17 cellular contexts compared by ENCODE assay signal in genomic region chr12:90908465-90908864, GRCh38. TPM values are rescaled to one million over a fixed set of nuclear protein-coding genes. Genes with fewer than 3 reads are reported as not detected.
DNase-seq lines count a peak whose midpoint lies in the region; ATAC-seq and TF ChIP-seq lines count a peak whose summit lies in the region.
"Had no signal": no experiment of that assay in that cellular context is flagged by ENCODE, and none has a peak within 500 bp of the region (broad histone marks: within the 10 kb centered on the region; RNA-seq: fewer than 3 reads in every experiment).

No MANE protein-coding gene starts in this region.

- CTCF ChIA-PET in PC-3 (lab: Charles Lee) (interaction anchor here (0.7 kb wide), 1 partner anchor 1239 kb away, joined by 3 read pairs; no protein-coding TSS in a partner anchor), T-cell (lab: Charles Lee) (interaction anchor here in 1 of 2 donors (1.0 kb wide), 1 partner anchor 36 kb away, joined by 3 read pairs; no protein-coding TSS in a partner anchor)
- CTCF ChIA-PET in activated CD8-positive, alpha-beta T cell treated with anti-CD3 and anti-CD28 coated beads for 36 hours (lab: Charles Lee) = no interaction called here

- H3K36me3 ChIP-seq in PC-3 (ENCODE audit: low read depth, low read length) = no peaks in the 10 kb centered on the region
- no peaks in the 10 kb centered on the region for H3K36me3 ChIP-seq in osteoblast (ENCODE audit: insufficient read depth, low read length)
- H3K36me3 ChIP-seq: colonic mucosa, esophagus squamous epithelium had no signal

- intact Hi-C loops in PC-3 (cut with micrococcal nuclease) (loop anchor here (5.0 kb wide), 2 partner anchors 34 to 56 kb away; no protein-coding TSS in a partner anchor), lower leg skin (cut with DNase I; ENCODE audit: low total_unique reads) (no loop called here)
- intact Hi-C loops in activated CD8-positive, alpha-beta T cell treated with anti-CD3 and anti-CD28 coated beads for 36 hours (cut with micrococcal nuclease) = no loop called here

- 0 out of 2 replicates have a peak, but pooled peaks cover 10% of the 10 kb centered on the region for H3K4me1 ChIP-seq in PC-3 (ENCODE audit: insufficient read depth, low read length)
- peaks cover 31% of the 10 kb centered on the region for H3K4me1 ChIP-seq in osteoblast (ENCODE audit: insufficient read depth, low read length)
- H3K4me1 ChIP-seq: colonic mucosa had no signal

- no peak overlapping the region for H3K4me3 Mint-ChIP-seq in activated CD8-positive, alpha-beta T cell treated with anti-CD3 and anti-CD28 coated beads for 36 hours
- H3K4me3 Mint-ChIP-seq in T-cell = no peak overlapping the region
- H3K4me3 Mint-ChIP-seq: activated CD8-positive, alpha-beta T cell treated with anti-CD3 and anti-CD28 coated beads, Interleukin-2, amount 10 ng/mL, durations not matched to agents 7 days and 5 days; natural killer cell had no signal

- H3K4me2 ChIP-seq in PC-3 (ENCODE audit: low read length) = no peak overlapping the region
- H3K4me2 ChIP-seq in osteoblast (ENCODE audit: insufficient read depth, low read length) = peak overlapping the region; percentile 47

- H3K9me3 ChIP-seq in PC-3 (ENCODE audit: low read length) = no peaks in the 10 kb centered on the region
- no peaks in the 10 kb centered on the region for H3K9me3 ChIP-seq in osteoblast (ENCODE audit: low read depth, low read length)
- H3K9me3 ChIP-seq: colonic mucosa, esophagus squamous epithelium had no signal

- DNase-seq in GM04504 (ENCODE audit: low read depth) (peak; percentile 61), PC-3 (peak; percentile 20), fibroblast of gingiva (ENCODE audit: low read depth) (peak; percentile 19), osteoblast (ENCODE audit: insufficient read length, low spot score, missing footprints) (peak; percentile 47), lower leg skin (ENCODE audit: low spot score in 2 of 2) (no peak), T-cell (no peak)
- no peak for DNase-seq in central memory CD4-positive, alpha-beta T cell
- DNase-seq in activated CD8-positive, alpha-beta T cell treated with anti-CD3 and anti-CD28 coated beads for 36 hours = no peak
- DNase-seq: activated CD8-positive, alpha-beta T cell treated with anti-CD3 and anti-CD28 coated beads, Interleukin-2, amount 10 ng/mL, durations not matched to agents 7 days and 5 days; activated naive CD4-positive, alpha-beta T cell; esophagus squamous epithelium; natural killer cell had no signal

- ATAC-seq in PC-3 (no peak), T-cell (replicated peaks in 1 of 4) (no peak)
- no peak for ATAC-seq in activated CD8-positive, alpha-beta T cell treated with anti-CD3 and anti-CD28 coated beads for 36 hours
- ATAC-seq: activated CD8-positive, alpha-beta T cell treated with anti-CD3 and anti-CD28 coated beads, Interleukin-2, amount 10 ng/mL, durations not matched to agents 7 days and 5 days; natural killer cell had no signal

- no peak overlapping the region for H2AFZ ChIP-seq in PC-3 (ENCODE audit: low read length)
- no peak overlapping the region for H2AFZ ChIP-seq in osteoblast (ENCODE audit: low read length)

- no peak overlapping the region for H3K4me3 ChIP-seq in PC-3 (ENCODE audit: low read length)
- no peak overlapping the region for H3K4me3 ChIP-seq in osteoblast (ENCODE audit: insufficient read depth, low read length)
- no peak overlapping the region for H3K4me3 ChIP-seq in lower leg skin (ENCODE audit: low read depth, poor library complexity, severe bottlenecking)
- H3K4me3 ChIP-seq: colonic mucosa, esophagus squamous epithelium had no signal

- no peaks in the 10 kb centered on the region for H3K9me2 ChIP-seq in PC-3 (replicated peaks; ENCODE audit: low read length)

- no peaks in the 10 kb centered on the region for H4K20me1 ChIP-seq in PC-3 (ENCODE audit: low read length)
- H4K20me1 ChIP-seq in osteoblast (ENCODE audit: insufficient read depth, low read length) = no peaks in the 10 kb centered on the region

- H3K4me1 Mint-ChIP-seq in activated CD8-positive, alpha-beta T cell treated with anti-CD3 and anti-CD28 coated beads for 36 hours (ENCODE audit: low read depth) = no peaks in the 10 kb centered on the region
- no peaks in the 10 kb centered on the region for H3K4me1 Mint-ChIP-seq in T-cell
- H3K4me1 Mint-ChIP-seq: natural killer cell had no signal

- POLR2A ChIA-PET in PC-3 (lab: Charles Lee; ENCODE audit: unreplicated experiment) (interaction anchor here (0.7 kb wide), 1 partner anchor 158 kb away, joined by 3 read pairs; no protein-coding TSS in a partner anchor), T-cell (lab: Charles Lee) (no interaction called here)
- POLR2A ChIA-PET in activated CD8-positive, alpha-beta T cell treated with anti-CD3 and anti-CD28 coated beads for 36 hours (lab: Charles Lee) = no interaction called here

- H3K27me3 Mint-ChIP-seq in activated CD8-positive, alpha-beta T cell treated with anti-CD3 and anti-CD28 coated beads for 36 hours = no peaks in the 10 kb centered on the region
- peaks cover 1 to 3% of the 10 kb centered on the region in 2 donors for H3K27me3 Mint-ChIP-seq in T-cell

- no peak for TF ChIP-seq POLR2A in lower leg skin (IDR thresholded peaks at IDR 0.05)

- no peaks in the 10 kb centered on the region for H3K36me3 Mint-ChIP-seq in activated CD8-positive, alpha-beta T cell treated with anti-CD3 and anti-CD28 coated beads for 36 hours (ENCODE audit: low read depth)
- H3K36me3 Mint-ChIP-seq in T-cell = no peaks in the 10 kb centered on the region
- H3K36me3 Mint-ChIP-seq: natural killer cell had no signal

- no peak for TF ChIP-seq CTCF in PC-3 (conservative IDR thresholded peaks at IDR 0.05; ENCODE audit: low read depth, low read length)
- no peak for TF ChIP-seq CTCF in osteoblast (IDR thresholded peaks at IDR 0.05; ENCODE audit: extremely low read depth, low read depth, low read length)
- no peak for TF ChIP-seq CTCF in lower leg skin (IDR thresholded peaks at IDR 0.05)
- no peak for TF ChIP-seq CTCF in activated CD8-positive, alpha-beta T cell treated with anti-CD3 and anti-CD28 coated beads for 36 hours (IDR thresholded peaks at IDR 0.05)

- H3K27ac ChIP-seq in PC-3 (ENCODE audit: low read length) (no peak overlapping the region), osteoblast (ENCODE audit: low read depth, low read length) (peak overlapping the region; percentile 68)
- H3K27ac ChIP-seq: colonic mucosa, esophagus squamous epithelium had no signal

- H3K27ac Mint-ChIP-seq in activated CD8-positive, alpha-beta T cell treated with anti-CD3 and anti-CD28 coated beads for 36 hours = no peak overlapping the region
- H3K27ac Mint-ChIP-seq in T-cell = no peak overlapping the region
- H3K27ac Mint-ChIP-seq: activated CD8-positive, alpha-beta T cell treated with anti-CD3 and anti-CD28 coated beads, Interleukin-2, amount 10 ng/mL, durations not matched to agents 7 days and 5 days; natural killer cell had no signal

- no peak overlapping the region for H3K9ac ChIP-seq in PC-3 (ENCODE audit: low read length)

- H3F3A ChIP-seq in PC-3 (ENCODE audit: low read length, unreplicated experiment) = no peaks in the 10 kb centered on the region

- no peaks in the 10 kb centered on the region for H3K79me2 ChIP-seq in PC-3 (ENCODE audit: low read length)
- no peaks in the 10 kb centered on the region for H3K79me2 ChIP-seq in osteoblast (ENCODE audit: insufficient read depth, low read length)

- no peaks in the 10 kb centered on the region for H3K9me3 Mint-ChIP-seq in activated CD8-positive, alpha-beta T cell treated with anti-CD3 and anti-CD28 coated beads for 36 hours
- peaks cover 0 to 2% (median 0%) of the 10 kb centered on the region in 3 donors for H3K9me3 Mint-ChIP-seq in T-cell

- H3K27me3 ChIP-seq in PC-3 (ENCODE audit: low read length) = no peaks in the 10 kb centered on the region
- H3K27me3 ChIP-seq in osteoblast (ENCODE audit: insufficient read depth, low read length) = no peaks in the 10 kb centered on the region
- H3K27me3 ChIP-seq: colonic mucosa, esophagus squamous epithelium had no signal

- BruUV-seq in PC-3 (replicated peaks; lab: Mats Ljungman, UMichigan) = no TSS peak

RNA-seq across cellular contexts. Expression of gene CCER1, which starts 46.5 kb away (rescaled TPM):
- total RNA-seq in PC-3 (2014; rRNA removed) (not detected in 2 replicates), osteoblast (not detected in 2 replicates), lower leg skin (not detected), T-cell (not detected)
- not detected for total RNA-seq in activated CD8-positive, alpha-beta T cell treated with anti-CD3 and anti-CD28 coated beads for 36 hours
- total RNA-seq: activated CD8-positive, alpha-beta T cell treated with anti-CD3 and anti-CD28 coated beads, Interleukin-2, amount 10 ng/mL, durations not matched to agents 7 days and 5 days; Calu3; colonic mucosa; esophagus squamous epithelium; kidney epithelial cell; natural killer cell; T-helper 2 cell treated with Interferon-gamma antibody and Interleukin-4, amounts not matched to agents 100 ng/mL and 5 ng/mL, for 36 hours; temporal lobe had no signal

Comparison
In these comparisons a context has a peak if more than half of its experiments do, and no peak if none do; other contexts are left out.
1. DNase-seq: peak in GM04504 (single experiment), PC-3 (single experiment), fibroblast of gingiva (single experiment) and osteoblast (single experiment); none in lower leg skin (0 of 2), central memory CD4-positive, alpha-beta T cell (single experiment), activated CD8-positive, alpha-beta T cell treated with anti-CD3 and anti-CD28 coated beads for 36 hours (single experiment) and T-cell (0 of 34).